ENCODE assay signal across 36 cellular contexts in genomic region chr11:10996678-10997077, GRCh38.
"Had no signal": no experiment of that assay in that cellular context is flagged by ENCODE, and none has a peak within 500 bp of the region (broad histone marks: within the 10 kb centered on the region; RNA-seq: fewer than 3 reads in every experiment).

No MANE protein-coding gene starts in this region.

- DNase-seq: Karpas-422, Kasumi-1, MG63, MM.1S, MV-4-11, NCI-H1048, NCI-H1092, NCI-H1092 treated with DMSO at 0.1 percent for 48 hours, NCI-H1105, NCI-H1105 treated with DMSO at 0.1 percent for 48 hours, NCI-H1417, NCI-H1417 treated with DMSO at 0.1 percent for 48 hours, NCI-H1436, NCI-H1436 treated with DMSO at 0.1 percent for 48 hours, NCI-H146, NCI-H1694, NCI-H1694 treated with DMSO at 0.1 percent for 48 hours, NCI-H187, NCI-H187 treated with DMSO at 0.1 percent for 48 hours, NCI-H1930, NCI-H2029, NCI-H2029 treated with DMSO at 0.1 percent for 48 hours, NCI-H2081, NCI-H2081 treated with DMSO at 0.1 percent for 48 hours, NCI-H2107, NCI-H2171, NCI-H2171 treated with DMSO at 0.1 percent for 48 hours, NCI-H2227 treated with DMSO at 0.1 percent for 48 hours, NCI-H226, NCI-H345, NCI-H446, NCI-H446 treated with DMSO at 0.1 percent for 48 hours, NCI-H510A, NCI-H510A treated with DMSO at 0.1 percent for 48 hours, NCI-H524, NCI-H524 treated with DMSO at 0.1 percent for 48 hours had no signal

- H3K4me3 ChIP-seq: MG63 had no signal

- H3K9me3 ChIP-seq: MG63 had no signal

- H3K36me3 ChIP-seq: MG63 had no signal

- H3K27me3 ChIP-seq: MG63 had no signal
